ENCODE assay signal across 1 cellular context in the genomic region with DNA sequence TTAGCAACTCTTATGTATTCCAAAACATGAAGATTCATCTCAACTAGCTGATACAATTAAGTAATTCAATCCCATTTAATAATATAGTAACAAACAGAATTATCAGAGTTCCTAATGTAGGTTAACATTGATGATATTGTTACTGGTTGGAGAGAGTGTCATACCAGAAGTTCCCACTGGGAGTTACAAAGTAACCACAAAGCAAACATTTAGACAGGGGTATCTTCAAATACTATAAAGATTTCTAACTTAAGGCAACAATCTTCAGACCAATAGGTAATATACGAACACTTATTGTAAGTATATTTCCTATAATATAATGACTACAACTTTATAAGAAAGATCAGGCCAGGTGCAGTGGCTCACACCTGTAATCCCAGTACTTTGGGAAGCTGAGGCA.
TF ChIP-seq lines count a peak whose summit lies in the region.

No MANE protein-coding gene starts in this region.

TF ChIP-seq in GM23338, 12 proteins besides CTCF, POLR2A, EP300 and RAD21 (continued from another document):
- no peak for TF ChIP-seq ZNF462 (CRISPR knock-in tag; IDR thresholded peaks at IDR 0.05)
